Comparison of ENCODE assay signal across 31 cellular contexts in the genomic region with DNA sequence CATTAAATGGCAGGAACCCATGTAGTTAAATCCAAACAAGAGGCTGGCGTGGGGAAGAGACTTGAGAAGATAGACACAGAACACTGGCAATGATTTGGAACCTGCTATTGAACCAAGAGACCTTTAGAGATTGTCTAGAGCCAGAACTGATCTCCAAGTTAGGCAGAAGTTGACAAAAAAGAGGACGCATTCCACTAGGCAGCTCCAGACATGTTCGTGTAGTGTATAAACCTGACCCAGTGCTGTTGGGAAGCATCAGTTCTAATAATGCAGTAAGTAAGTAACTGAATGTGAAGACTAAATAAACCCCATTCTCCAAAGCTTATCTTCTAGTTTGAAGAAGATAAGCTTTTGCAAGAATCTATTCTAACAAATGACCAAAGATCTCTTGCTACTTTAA. TPM values are rescaled to one million over a fixed set of nuclear protein-coding genes. Genes with fewer than 3 reads are reported as not detected.
DNase-seq lines count a peak whose midpoint lies in the region; ATAC-seq and TF ChIP-seq lines count a peak whose summit lies in the region.
"Had no signal": no experiment of that assay in that cellular context is flagged by ENCODE, and none has a peak within 500 bp of the region (broad histone marks: within the 10 kb centered on the region; RNA-seq: fewer than 3 reads in every experiment).

No MANE protein-coding gene starts in this region.

- H3K27me3 ChIP-seq in CD4-positive, alpha-beta memory T cell (ENCODE audit: insufficient read depth, low read length): no peaks in the 10 kb centered on the region
- H3K27me3 ChIP-seq in MG63: no peaks in the 10 kb centered on the region
- H3K27me3 ChIP-seq: gastrocnemius medialis, hepatocyte, neutrophil, right lobe of liver, transverse colon had no signal

- H3K36me3 Mint-ChIP-seq in CD4-positive, alpha-beta memory T cell: peaks cover 59 to 82% of the 10 kb centered on the region in 2 donors
- H3K36me3 Mint-ChIP-seq in HFFc6 (ENCODE audit: low read depth) (peaks cover 70% of the 10 kb centered on the region), chondrocyte (ENCODE audit: low read depth) (peaks cover 70% of the 10 kb centered on the region), memory B cell (peaks cover 47% of the 10 kb centered on the region)
- peaks cover 15 to 73% (median 25%) of the 10 kb centered on the region in 3 donors for H3K36me3 Mint-ChIP-seq in naive thymus-derived CD8-positive, alpha-beta T cell

- intact Hi-C loops in CD4-positive, alpha-beta memory T cell (cut with micrococcal nuclease): loop anchor here (5.0 kb wide), 1 partner anchor 213 kb away; no protein-coding TSS in a partner anchor

- no peaks in the 10 kb centered on the region for H3K9me3 ChIP-seq in CD4-positive, alpha-beta memory T cell (ENCODE audit: control insufficient read depth in 1 of 2, low read length in 2 of 2)
- no peaks in the 10 kb centered on the region for H3K9me3 ChIP-seq in MG63
- H3K9me3 ChIP-seq: gastrocnemius medialis, right lobe of liver, transverse colon had no signal

- H3K9me3 Mint-ChIP-seq in CD4-positive, alpha-beta memory T cell: no peaks in the 10 kb centered on the region
- H3K9me3 Mint-ChIP-seq in HFFc6 (no peaks in the 10 kb centered on the region), chondrocyte (ENCODE audit: low read depth) (no peaks in the 10 kb centered on the region), memory B cell (no peaks in the 10 kb centered on the region)
- H3K9me3 Mint-ChIP-seq in naive thymus-derived CD8-positive, alpha-beta T cell: no peaks in the 10 kb centered on the region

- H3K4me3 ChIP-seq in CD4-positive, alpha-beta memory T cell (ENCODE audit: low read length in 2 of 2): no peak overlapping the region
- H3K4me3 ChIP-seq in MG63: no peak overlapping the region
- H3K4me3 ChIP-seq: gastrocnemius medialis, GM12878, hepatocyte, right lobe of liver, transverse colon had no signal

- no peak overlapping the region for H3K27ac ChIP-seq in CD4-positive, alpha-beta memory T cell (ENCODE audit: low read depth, low read length)
- H3K27ac ChIP-seq: gastrocnemius medialis, hepatocyte, right lobe of liver, transverse colon had no signal

- H3K4me1 ChIP-seq in CD4-positive, alpha-beta memory T cell (ENCODE audit: insufficient read depth, low read length): no peaks in the 10 kb centered on the region
- H3K4me1 ChIP-seq: gastrocnemius medialis, transverse colon had no signal

- CTCF ChIA-PET in CD4-positive, alpha-beta memory T cell (lab: Charles Lee; ENCODE audit: partially characterized antibody): interaction anchor here (1.4 to 2.5 kb wide), 3 partner anchors 159 to 220 kb away, joined by 5 to 8 read pairs (median 6); no protein-coding TSS in a partner anchor

- H3K4me3 Mint-ChIP-seq in CD4-positive, alpha-beta memory T cell: no peak overlapping the region
- H3K4me3 Mint-ChIP-seq in HFFc6: no peak overlapping the region
- H3K4me3 Mint-ChIP-seq in chondrocyte (ENCODE audit: unreplicated experiment): no peak overlapping the region
- H3K4me3 Mint-ChIP-seq in memory B cell: no peak overlapping the region
- no peak overlapping the region for H3K4me3 Mint-ChIP-seq in naive thymus-derived CD8-positive, alpha-beta T cell
- H3K4me3 Mint-ChIP-seq: B cell, T-helper 17 cell had no signal

- no peak for DNase-seq in CD4-positive, alpha-beta memory T cell
- DNase-seq in HFFc6: no peak
- DNase-seq in chondrocyte (ENCODE audit: low spot score): no peak
- DNase-seq in memory B cell (ENCODE audit: low spot score in 2 of 2): no peak
- no peak for DNase-seq in NAMALWA (ENCODE audit: low spot score)
- no peak for DNase-seq in MG63
- no peak for DNase-seq in naive thymus-derived CD8-positive, alpha-beta T cell
- no peak for DNase-seq in SIG-M5 treated with dmso at 0.1 percent for 504 hours (lab: John Stamatoyannopoulos, UW; ENCODE audit: unreplicated experiment)
- DNase-seq: ACHN; activated CD4-positive, alpha-beta T cell treated with anti-CD3 and anti-CD28 coated beads, Interleukin-2, amount 50 U/mL, for 48 hours; activated naive CD4-positive, alpha-beta T cell treated with anti-CD3 and anti-CD28 coated beads, Interleukin-2, amount 50 U/mL, for 16 hours; dermis blood vessel endothelial cell; DMS 273 treated with DMSO at 0.1 percent for 48 hours; gastrocnemius medialis; H7; left cardiac atrium; NCI-H146; NCI-H446; NCI-H748 treated with DMSO at 0.1 percent for 48 hours; right lobe of liver; Right ventricle myocardium superior; stimulated activated CD4-positive, alpha-beta T cell treated with anti-CD3 and anti-CD28 coated beads, Interleukin-12 subunit alpha, Interleukin-12 subunit beta, amount 100 ng/mL, for 4 hours; stimulated activated CD4-positive, alpha-beta T cell treated with anti-CD3 and anti-CD28 coated beads, Interleukin-2, amount 100 ng/mL, for 48 hours; T-helper 17 cell; transverse colon had no signal

- H3K27ac Mint-ChIP-seq in CD4-positive, alpha-beta memory T cell: peak overlapping the region in 4 of 7 donors; percentile 32 to 56 (median 36)
- peak overlapping the region; percentile 18 for H3K27ac Mint-ChIP-seq in HFFc6
- peak overlapping the region; percentile 58 for H3K27ac Mint-ChIP-seq in chondrocyte (ENCODE audit: unreplicated experiment)
- H3K27ac Mint-ChIP-seq in memory B cell: peak overlapping the region; percentile 49
- peak overlapping the region in 3 of 10 donors; percentile 12 to 45 (median 42) for H3K27ac Mint-ChIP-seq in naive thymus-derived CD8-positive, alpha-beta T cell
- H3K27ac Mint-ChIP-seq: B cell, progenitor cell of endocrine pancreas had no signal

- no peaks in the 10 kb centered on the region for H3K27me3 Mint-ChIP-seq in CD4-positive, alpha-beta memory T cell
- H3K27me3 Mint-ChIP-seq in HFFc6 (ENCODE audit: insufficient read depth): peaks cover 22% of the 10 kb centered on the region
- no peaks in the 10 kb centered on the region for H3K27me3 Mint-ChIP-seq in chondrocyte (ENCODE audit: low read depth)
- H3K27me3 Mint-ChIP-seq in memory B cell: no peaks in the 10 kb centered on the region
- no peaks in the 10 kb centered on the region for H3K27me3 Mint-ChIP-seq in naive thymus-derived CD8-positive, alpha-beta T cell
- H3K27me3 Mint-ChIP-seq: B cell, progenitor cell of endocrine pancreas, T-helper 17 cell had no signal

- ATAC-seq in memory B cell (ENCODE audit: low read depth): no peak
- ATAC-seq in naive thymus-derived CD8-positive, alpha-beta T cell: no peak
- ATAC-seq: gastrocnemius medialis, GM12878, left cardiac atrium, Panc1, right lobe of liver, T-helper 17 cell had no signal

- peaks cover 69% of the 10 kb centered on the region for H3K36me3 ChIP-seq in CD4-positive, alpha-beta memory T cell (ENCODE audit: insufficient read depth, low read length)
- peaks cover 88% of the 10 kb centered on the region for H3K36me3 ChIP-seq in MG63

- TF ChIP-seq CTCF in HFFc6 (IDR thresholded peaks at IDR 0.05): no peak
- no peak for TF ChIP-seq CTCF in chondrocyte (IDR thresholded peaks at IDR 0.05)

- H3K4me1 Mint-ChIP-seq in CD4-positive, alpha-beta memory T cell: peaks cover 0 to 3% (median under 1%) of the 10 kb centered on the region in 4 donors
- H3K4me1 Mint-ChIP-seq in HFFc6 (ENCODE audit: low read depth) (no peaks in the 10 kb centered on the region), chondrocyte (ENCODE audit: low read depth) (no peaks in the 10 kb centered on the region), memory B cell (peaks cover 22% of the 10 kb centered on the region)
- H3K4me1 Mint-ChIP-seq in naive thymus-derived CD8-positive, alpha-beta T cell: peaks cover 0 to 7% (median 2%) of the 10 kb centered on the region in 4 donors

- POLR2A ChIA-PET in CD4-positive, alpha-beta memory T cell (lab: Charles Lee; ENCODE audit: partially characterized antibody): no interaction called here
- POLR2A ChIA-PET in naive thymus-derived CD8-positive, alpha-beta T cell (lab: Charles Lee): no interaction called here

RNA-seq across cellular contexts. Expression of a gene that starts 50.8 kb away (rescaled TPM):
- 10 to 100 TPM; 38.6 to 38.8 TPM for total RNA-seq in CD4-positive, alpha-beta memory T cell
- polyA plus RNA-seq in CD4-positive, alpha-beta memory T cell: 10 to 100 TPM; 28.7 to 37.7 TPM
- total RNA-seq in HFFc6 (2021; fragmentation: NEBNext Ultra II Directional; extraction: Animal tissue kit (Norgen Biotek cat#: 25700)): 10 to 100 TPM; 41.4 to 51.5 (median 47.0) TPM
- total RNA-seq in chondrocyte: 31.2 to 37.0 TPM (median 31.7 TPM) in 3 replicates
- total RNA-seq in MG63 (2014; rRNA removed; shearing (Covaris generic); ENCODE audit: low replicate concordance): 3.6 and 5.5 TPM in 2 replicates
- total RNA-seq in naive thymus-derived CD8-positive, alpha-beta T cell: 10 to 100 TPM; 39.4 to 40.2 TPM
- polyA plus RNA-seq in naive thymus-derived CD8-positive, alpha-beta T cell: 10 to 100 TPM; 24.7 to 36.0 (median 28.4) TPM

RNA-seq across cellular contexts. Expression of a gene that starts 51.2 kb away (rescaled TPM):
- 10 to 100 TPM; 33.7 to 38.5 TPM for total RNA-seq in CD4-positive, alpha-beta memory T cell
- polyA plus RNA-seq in CD4-positive, alpha-beta memory T cell: 10 to 100 TPM; 63.5 to 66.6 TPM
- 10 to 100 TPM; 74.1 to 97.6 (median 86.0) TPM for total RNA-seq in HFFc6 (2021; fragmentation: NEBNext Ultra II Directional; extraction: Animal tissue kit (Norgen Biotek cat#: 25700))
- total RNA-seq in chondrocyte: 29.6 to 44.8 TPM (median 31.9 TPM) in 3 replicates
- total RNA-seq in MG63 (2014; rRNA removed; shearing (Covaris generic); ENCODE audit: low replicate concordance): 18.1 and 26.5 TPM in 2 replicates
- total RNA-seq in naive thymus-derived CD8-positive, alpha-beta T cell: 10 to 100 TPM; 29.6 to 32.9 TPM
- polyA plus RNA-seq in naive thymus-derived CD8-positive, alpha-beta T cell: 10 to 100 TPM; 48.7 to 52.4 (median 49.0) TPM
